8 cellular contexts compared by ENCODE assay signal in the genomic region with DNA sequence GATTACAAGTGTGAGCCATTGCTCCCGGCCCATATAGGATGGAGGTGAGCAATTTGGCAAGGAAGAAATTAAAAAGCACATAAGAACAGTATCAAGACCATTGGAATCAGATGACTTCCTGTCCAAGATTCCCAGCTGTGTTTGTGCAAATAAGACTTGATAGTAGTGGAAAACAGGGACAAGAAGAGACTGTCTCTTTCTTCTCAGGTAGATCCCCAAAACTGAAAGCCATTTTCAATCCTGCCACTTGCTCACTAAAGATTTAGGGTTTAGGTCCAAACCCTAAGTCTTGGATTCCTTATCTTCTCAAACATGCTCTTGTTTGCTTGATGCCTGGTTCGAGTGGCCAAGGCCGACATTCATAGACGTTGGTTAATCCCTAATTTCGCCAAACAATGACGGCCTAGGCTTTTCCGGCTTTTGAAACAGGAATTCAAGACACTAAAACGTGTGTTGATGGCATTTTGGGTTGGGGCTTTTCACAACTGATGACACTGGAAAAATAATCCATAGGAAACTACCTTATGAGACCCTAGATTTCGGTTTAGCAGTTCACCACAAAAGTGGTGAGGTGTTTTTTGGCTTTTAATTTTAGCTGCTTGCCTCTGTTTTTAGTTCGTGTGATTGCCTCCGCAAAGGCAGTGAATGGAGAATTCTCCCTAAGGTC. TPM values are rescaled to one million over a fixed set of nuclear protein-coding genes. Genes with fewer than 3 reads are reported as not detected.
A peak's percentile ranks its signal among the peaks of the same experiment; 100 is the strongest.
DNase-seq lines count a peak whose midpoint lies in the region; ATAC-seq and TF ChIP-seq lines count a peak whose summit lies in the region.

No MANE protein-coding gene starts in this region.

- peak overlapping the region; percentile 61 to 81 (median 76) for H3K9ac ChIP-seq in skeletal muscle tissue (ENCODE audit: low read depth in 1 of 3, low read length in 3 of 3)

- DNase-seq in NCI-H1417 (lab: John Stamatoyannopoulos, UW) (peak in 2 of 3 experiments; percentile 26 to 64), NCI-H1417 treated with DMSO at 0.1 percent for 48 hours (lab: John Stamatoyannopoulos, UW) (no peak), T-helper 17 cell (no peak), fibroblast of villous mesenchyme (ENCODE audit: low read depth) (peak; percentile 20), KG1 (lab: John Stamatoyannopoulos, UW) (no peak), HuH-7.5 (ENCODE audit: low spot score) (no peak)

- ATAC-seq in T-helper 17 cell: no peak
- no peak for ATAC-seq in GM18907 (IDR thresholded peaks at IDR 0.05; ENCODE audit: unreplicated experiment)

- H3K27ac ChIP-seq in skeletal muscle tissue (ENCODE audit: low read depth, low read length): peak overlapping the region; percentile 94

- H3K4me3 ChIP-seq in fibroblast of villous mesenchyme (ENCODE audit: low read depth, low read length) (peak overlapping the region; percentile 37), skeletal muscle tissue (ENCODE audit: low read length in 3 of 3) (peak overlapping the region; percentile 60 to 85 (median 79))

- no peaks in the 10 kb centered on the region for H3K27me3 ChIP-seq in skeletal muscle tissue (ENCODE audit: control insufficient read depth in 3 of 3, insufficient read depth in 3 of 3, low read length in 3 of 3)

- H3K27ac Mint-ChIP-seq in T-helper 17 cell: peak overlapping the region; percentile 92

- H3K36me3 ChIP-seq in skeletal muscle tissue (ENCODE audit: control insufficient read depth in 3 of 3, insufficient read depth in 3 of 3, low read length in 3 of 3): peaks cover under 1 to 2% (median 2%) of the 10 kb centered on the region in 3 donors

- H3K9me3 ChIP-seq in T-helper 17 cell (ENCODE audit: control insufficient read depth, low read length, poor library complexity, severe bottlenecking) (no peaks in the 10 kb centered on the region), skeletal muscle tissue (ENCODE audit: control insufficient read depth in 3 of 3, low read length in 3 of 3) (no peaks in the 10 kb centered on the region)

- no peaks in the 10 kb centered on the region for H3K27me3 Mint-ChIP-seq in T-helper 17 cell

- no peak for TF ChIP-seq CTCF in fibroblast of villous mesenchyme (IDR thresholded peaks at IDR 0.05; ENCODE audit: insufficient read depth, low read depth, low read length)

- H3K4me1 ChIP-seq in skeletal muscle tissue (ENCODE audit: control insufficient read depth in 3 of 3, insufficient read depth in 3 of 3, low read length in 3 of 3): peaks cover 34 to 48% (median 38%) of the 10 kb centered on the region in 3 donors

- H3K36me3 Mint-ChIP-seq in T-helper 17 cell (ENCODE audit: low read depth): peaks cover 2% of the 10 kb centered on the region

- peaks cover 45% of the 10 kb centered on the region for H3K4me1 Mint-ChIP-seq in T-helper 17 cell

- peak overlapping the region; percentile 86 for H3K4me3 Mint-ChIP-seq in T-helper 17 cell

RNA-seq across cellular contexts. Expression of a gene that starts 1.0 kb away (rescaled TPM):
- total RNA-seq in T-helper 17 cell (100 to 1,000 TPM; 220 to 235 TPM), fibroblast of villous mesenchyme (31.2 and 35.4 TPM in 2 replicates), skeletal muscle tissue (19.3 TPM)

RNA-seq across cellular contexts. Expression of a gene that starts 4.0 kb away (rescaled TPM):
- total RNA-seq in T-helper 17 cell: 100 to 1,000 TPM; 132 to 157 TPM
- 53.5 and 62.2 TPM in 2 replicates for total RNA-seq in fibroblast of villous mesenchyme
- 25.1 TPM for total RNA-seq in skeletal muscle tissue

RNA-seq across cellular contexts. Expression of a gene that starts 22.9 kb away (rescaled TPM):
- total RNA-seq in T-helper 17 cell: 10 to 100 TPM; 56.3 to 63.5 TPM
- 60.6 and 88.9 TPM in 2 replicates for total RNA-seq in fibroblast of villous mesenchyme
- total RNA-seq in skeletal muscle tissue: 63.7 TPM

RNA-seq across cellular contexts. Expression of a gene that starts 48.3 kb away (rescaled TPM):
- total RNA-seq in T-helper 17 cell (10 to 100 TPM; 11.9 to 12.3 TPM), fibroblast of villous mesenchyme (12.2 and 20.7 TPM in 2 replicates), skeletal muscle tissue (14.1 TPM)

RNA-seq across cellular contexts. Expression of a gene that starts 48.5 kb away (rescaled TPM):
- total RNA-seq in T-helper 17 cell (under 1 TPM; 0.77 to 0.91 TPM), fibroblast of villous mesenchyme (1.3 and 1.9 TPM in 2 replicates), skeletal muscle tissue (0.52 TPM)

Comparison
In these comparisons a context has a peak if more than half of its experiments do, and no peak if none do; other contexts are left out.
1. DNase-seq: peak in NCI-H1417 (2 of 3) and fibroblast of villous mesenchyme (single experiment); none in NCI-H1417 treated with DMSO at 0.1 percent for 48 hours (single experiment), T-helper 17 cell (0 of 3), KG1 (single experiment) and HuH-7.5 (single experiment).